In genomic region chr2:98212733-98213132, GRCh38 we compare ENCODE assay signal across 15 cellular contexts.
DNase-seq lines count a peak whose midpoint lies in the region; ATAC-seq, FAIRE-seq and TF ChIP-seq lines count a peak whose summit lies in the region.
"Had no signal": no experiment of that assay in that cellular context is flagged by ENCODE, and none has a peak within 500 bp of the region (broad histone marks: within the 10 kb centered on the region; RNA-seq: fewer than 3 reads in every experiment).

No MANE protein-coding gene starts in this region.

- intact Hi-C loops in sigmoid colon (cut with DNase I) = loop anchor here (2.0 kb wide), 1 partner anchor 218 kb away; the partner anchor contains the start of gene TMEM131

- H3K27me3 ChIP-seq in neural progenitor cell (no peaks in the 10 kb centered on the region), sigmoid colon (no peaks in the 10 kb centered on the region), BE2C (peaks cover 5% of the 10 kb centered on the region; the same call in 1 of the 2 replicates)

- TF ChIP-seq CTCF in neural progenitor cell (IDR thresholded peaks at IDR 0.05) (no peak), sigmoid colon (IDR thresholded peaks at IDR 0.05) (no peak), BE2C (IDR thresholded peaks at IDR 0.05; ENCODE audit: low read depth, low read length) (no peak)

- peak in 3 of 4 donors; percentile 22 to 59 (median 28) for TF ChIP-seq EP300 in sigmoid colon (IDR thresholded peaks at IDR 0.05)

- H3K27me3 Mint-ChIP-seq in neural progenitor cell (ENCODE audit: insufficient read depth, low read depth) = peaks cover 4% of the 10 kb centered on the region

- no peaks in the 10 kb centered on the region for H3K79me2 ChIP-seq in neural progenitor cell (ENCODE audit: low read depth)

- DNase-seq in HTR-8/SVneo (ENCODE audit: insufficient read length, low spot score) = no peak
- peak; percentile 53 for DNase-seq in left kidney (ENCODE audit: low read depth, low spot score)
- DNase-seq in neural progenitor cell (ENCODE audit: low spot score) = no peak
- no peak for DNase-seq in sigmoid colon
- no peak for DNase-seq in BE2C
- DNase-seq in NCI-H146 (lab: John Stamatoyannopoulos, UW) = no peak
- no peak for DNase-seq in SW 1271 (lab: John Stamatoyannopoulos, UW)
- DNase-seq: 8988T; C1 segment of cervical spinal cord; Calu3; CD4-positive, alpha-beta T cell; DMS 273 treated with DMSO at 0.1 percent for 48 hours; GOT3; H9 had no signal

- peaks cover 6% of the 10 kb centered on the region for H3K9me3 Mint-ChIP-seq in neural progenitor cell

- FAIRE-seq in HTR-8/SVneo (lab: Jason Lieb, UNC) = peak; percentile 42

- peak overlapping the region; percentile 35 for H2AFZ ChIP-seq in neural progenitor cell (replicated peaks)

- H4K20me1 ChIP-seq in neural progenitor cell (ENCODE audit: low read depth) = no peaks in the 10 kb centered on the region

- 67% methylated on average over 5 of the region's 5 CpGs for WGBS in sigmoid colon, 2 donors

- H3K4me1 ChIP-seq in neural progenitor cell = peaks cover 18% of the 10 kb centered on the region
- H3K4me1 ChIP-seq in sigmoid colon = peaks cover 0 to 20% (median 18%) of the 10 kb centered on the region in 4 donors
- no peaks in the 10 kb centered on the region for H3K4me1 ChIP-seq in BE2C

- no peak overlapping the region for H3K9ac ChIP-seq in neural progenitor cell

- H3K36me3 Mint-ChIP-seq in neural progenitor cell = no peaks in the 10 kb centered on the region

- H3F3A ChIP-seq in neural progenitor cell (ENCODE audit: low read depth) = no peaks in the 10 kb centered on the region

- H3K27ac ChIP-seq in neural progenitor cell (no peak overlapping the region), sigmoid colon (peak overlapping the region in 3 of 4 donors; percentile 62 to 80 (median 71))

- H3K4me2 ChIP-seq in neural progenitor cell = peak overlapping the region; percentile 59

- no peak for TF ChIP-seq POLR2A in sigmoid colon (IDR thresholded peaks at IDR 0.05)

- no peak overlapping the region for H3K4me3 Mint-ChIP-seq in neural progenitor cell
- H3K4me3 Mint-ChIP-seq: CD4-positive, alpha-beta T cell; H9 had no signal

- ATAC-seq in HG03439 (IDR thresholded peaks at IDR 0.05; ENCODE audit: unreplicated experiment) = no peak

- no peak overlapping the region for H3K27ac Mint-ChIP-seq in neural progenitor cell
- H3K27ac Mint-ChIP-seq: CD4-positive, alpha-beta T cell; H9 had no signal

- H3K36me3 ChIP-seq in neural progenitor cell (no peaks in the 10 kb centered on the region), sigmoid colon (no peaks in the 10 kb centered on the region), BE2C (no peaks in the 10 kb centered on the region)

- H3K4me1 Mint-ChIP-seq in neural progenitor cell = peaks cover 11% of the 10 kb centered on the region

- no peaks in the 10 kb centered on the region for H3K9me3 ChIP-seq in neural progenitor cell (ENCODE audit: low read depth)
- H3K9me3 ChIP-seq in sigmoid colon = no peaks in the 10 kb centered on the region
- H3K9me3 ChIP-seq in BE2C = no peaks in the 10 kb centered on the region

- H3K4me3 ChIP-seq in neural progenitor cell = no peak overlapping the region
- H3K4me3 ChIP-seq in sigmoid colon = no peak overlapping the region
- no peak overlapping the region for H3K4me3 ChIP-seq in BE2C (ENCODE audit: low read depth, low read length)
